24 cellular contexts compared by ENCODE assay signal in genomic region chr14:34732802-34733201, GRCh38. TPM values are rescaled to one million over a fixed set of nuclear protein-coding genes. Genes with fewer than 3 reads are reported as not detected.
DNase-seq lines count a peak whose midpoint lies in the region; ATAC-seq and TF ChIP-seq lines count a peak whose summit lies in the region.
"Had no signal": no experiment of that assay in that cellular context is flagged by ENCODE, and none has a peak within 500 bp of the region (broad histone marks: within the 10 kb centered on the region; RNA-seq: fewer than 3 reads in every experiment).

No MANE protein-coding gene starts in this region.

- no peak overlapping the region for H2BK12ac ChIP-seq in mesenchymal stem cell (ENCODE audit: low read length in 2 of 2)

- H3K36me3 ChIP-seq in HCT116 (ENCODE audit: control insufficient read depth in 1 of 2, insufficient read depth in 2 of 2, low read length in 2 of 2) (no peaks in the 10 kb centered on the region), RWPE2 (ENCODE audit: low read depth) (no peaks in the 10 kb centered on the region), mesenchymal stem cell (ENCODE audit: control insufficient read depth in 1 of 2, insufficient read depth in 2 of 2, low read depth in 1 of 2, low read length in 2 of 2) (peaks cover 0 to 4% of the 10 kb centered on the region in 2 experiments), gastroesophageal sphincter (no peaks in the 10 kb centered on the region)
- H3K36me3 ChIP-seq: heart left ventricle, lower lobe of right lung, ovary, Peyer's patch, SJCRH30, upper lobe of right lung had no signal

- H3K27ac ChIP-seq in HCT116 (ENCODE audit: low read depth, low read length) (peak overlapping the region; percentile 32; the same call in 1 of the 2 replicates), RWPE2 (ENCODE audit: poor library complexity, severe bottlenecking) (peak overlapping the region; percentile 69), mesenchymal stem cell (ENCODE audit: low read length, poor library complexity, severe bottlenecking) (peak overlapping the region; percentile 73), gastroesophageal sphincter (no peak overlapping the region)
- H3K27ac ChIP-seq: heart left ventricle, lower lobe of right lung, ovary, Peyer's patch, SJCRH30, upper lobe of right lung had no signal

- H2BK15ac ChIP-seq in mesenchymal stem cell (ENCODE audit: low read depth, poor library complexity, severe bottlenecking): no peak overlapping the region

- H2BK120ac ChIP-seq in mesenchymal stem cell (ENCODE audit: low read depth, low read length): no peak overlapping the region

- RAD21 ChIA-PET in HCT116 (lab: Charles Lee; ENCODE audit: low non-redundant PET in 1 of 2, low total read pairs in 2 of 2, uncharacterized antibody in 2 of 2, unreplicated experiment in 2 of 2): no interaction called here

- WGBS in mesenchymal stem cell: 97% methylated on average over 4 of the region's 4 CpGs
- 60 to 64% methylated on average over 4 of the region's 4 CpGs for WGBS in gastroesophageal sphincter (ENCODE audit: low coverage in 1 of 2), 2 donors

- intact Hi-C loops in HCT116 (cut with micrococcal nuclease): no loop called here

- H3K27me3 ChIP-seq in HCT116 (ENCODE audit: insufficient read depth, low read length) (no peaks in the 10 kb centered on the region), RWPE2 (ENCODE audit: insufficient read depth, poor library complexity, severe bottlenecking) (no peaks in the 10 kb centered on the region), mesenchymal stem cell (ENCODE audit: control insufficient read depth in 1 of 2, insufficient read depth in 1 of 2, low read length in 2 of 2) (no peaks in the 10 kb centered on the region), gastroesophageal sphincter (no peaks in the 10 kb centered on the region)
- H3K27me3 ChIP-seq: heart left ventricle, ovary, Peyer's patch, SJCRH30, upper lobe of right lung had no signal

- no peak overlapping the region for H3K14ac ChIP-seq in mesenchymal stem cell (ENCODE audit: low read length in 2 of 2)

- H3K4me1 ChIP-seq in HCT116 (ENCODE audit: control insufficient read depth in 1 of 2, insufficient read depth in 2 of 2, low read length in 2 of 2) (peaks cover 18 to 21% of the 10 kb centered on the region in 2 experiments), RWPE2 (ENCODE audit: insufficient read depth, poor library complexity, severe bottlenecking) (peaks cover 18% of the 10 kb centered on the region), mesenchymal stem cell (ENCODE audit: control insufficient read depth, insufficient read depth, low read depth, low read length) (peaks cover 6% of the 10 kb centered on the region), gastroesophageal sphincter (no peaks in the 10 kb centered on the region)
- H3K4me1 ChIP-seq: heart left ventricle, lower lobe of right lung, Peyer's patch, SJCRH30, upper lobe of right lung had no signal

- no peak for TF ChIP-seq POLR2A in HCT116 (IDR thresholded peaks at IDR 0.05; ENCODE audit: borderline replicate concordance, extremely low read depth, insufficient read depth, insufficient read length)
- no peak for TF ChIP-seq POLR2A in gastroesophageal sphincter (IDR thresholded peaks at IDR 0.05)

- peak overlapping the region in 1 of 2 experiments; percentile 12; a peak in 2 of 4 replicates for H3K4me3 ChIP-seq in HCT116 (replicated peaks in 1 of 2; ENCODE audit: low read depth in 1 of 2, low read length in 2 of 2)
- no peak overlapping the region for H3K4me3 ChIP-seq in RWPE2 (ENCODE audit: severe bottlenecking)
- no peak overlapping the region for H3K4me3 ChIP-seq in mesenchymal stem cell (ENCODE audit: insufficient read depth in 1 of 2, low read depth in 1 of 2, low read length in 2 of 2)
- H3K4me3 ChIP-seq in gastroesophageal sphincter: no peak overlapping the region
- H3K4me3 ChIP-seq: heart left ventricle, lower lobe of right lung, mucosa of descending colon, ovary, Peyer's patch, SJCRH30, upper lobe of right lung had no signal

- H3K23ac ChIP-seq in mesenchymal stem cell (ENCODE audit: low read length in 2 of 2): no peak overlapping the region

- no peaks in the 10 kb centered on the region for H4K20me1 ChIP-seq in HCT116 (ENCODE audit: insufficient read depth)

- POLR2A ChIA-PET in HCT116 (lab: Charles Lee): interaction anchor here (0.6 kb wide), 1 partner anchor 25 kb away, joined by 3 read pairs; no protein-coding TSS in a partner anchor

- H4K91ac ChIP-seq in mesenchymal stem cell (ENCODE audit: low read length): no peak overlapping the region

- H3K4ac ChIP-seq in mesenchymal stem cell (ENCODE audit: low read depth in 1 of 2, low read length in 2 of 2): no peak overlapping the region

- TF ChIP-seq EP300 in gastroesophageal sphincter (IDR thresholded peaks at IDR 0.05): no peak

- no peak for TF ChIP-seq CTCF in HCT116 (IDR thresholded peaks at IDR 0.05 in 2 of 3, conservative IDR thresholded peaks at IDR 0.05 in 1 of 3; ENCODE audit: borderline replicate concordance in 1 of 3, insufficient read depth in 1 of 3, low read depth in 2 of 3, low read length in 2 of 3)
- TF ChIP-seq CTCF in RWPE2 (IDR thresholded peaks at IDR 0.05; ENCODE audit: poor library complexity, severe bottlenecking): no peak
- no peak for TF ChIP-seq CTCF in gastroesophageal sphincter (IDR thresholded peaks at IDR 0.05)

- peak overlapping the region; percentile 58 for H3K4me2 ChIP-seq in HCT116 (ENCODE audit: low read length)
- no peak overlapping the region for H3K4me2 ChIP-seq in mesenchymal stem cell (ENCODE audit: low read length, poor library complexity, severe bottlenecking)

- H3K9me3 ChIP-seq in HCT116 (ENCODE audit: control insufficient read depth in 1 of 2, insufficient read depth in 1 of 2, low read depth in 1 of 2, low read length in 2 of 2): no peaks in the 10 kb centered on the region
- H3K9me3 ChIP-seq in RWPE2 (ENCODE audit: severe bottlenecking): no peaks in the 10 kb centered on the region
- H3K9me3 ChIP-seq in mesenchymal stem cell (ENCODE audit: control insufficient read depth, low read length): no peaks in the 10 kb centered on the region
- no peaks in the 10 kb centered on the region for H3K9me3 ChIP-seq in gastroesophageal sphincter
- H3K9me3 ChIP-seq: heart left ventricle, lower lobe of right lung, mucosa of descending colon, ovary, Peyer's patch, upper lobe of right lung had no signal

- peak overlapping the region; percentile 73 for H2AK5ac ChIP-seq in mesenchymal stem cell (ENCODE audit: low read length, severe bottlenecking)

- H4K8ac ChIP-seq in mesenchymal stem cell (ENCODE audit: low read length): no peak overlapping the region

- H2AFZ ChIP-seq in HCT116 (ENCODE audit: low read depth, low read length, poor library complexity, severe bottlenecking) (peak overlapping the region; percentile 92), mesenchymal stem cell (ENCODE audit: low read depth, low read length) (no peak overlapping the region)

- H2BK5ac ChIP-seq in mesenchymal stem cell (ENCODE audit: low read depth, low read length, poor library complexity, severe bottlenecking): peak overlapping the region; percentile 57

- H3K9ac ChIP-seq in HCT116 (ENCODE audit: low read length) (no peak overlapping the region), mesenchymal stem cell (ENCODE audit: low read length) (no peak overlapping the region)

- no peak for TF ChIP-seq RAD21 in HCT116 (IDR thresholded peaks at IDR 0.05; ENCODE audit: low read depth)

- H3K18ac ChIP-seq in mesenchymal stem cell (ENCODE audit: low read depth in 1 of 2, low read length in 2 of 2): no peak overlapping the region

- ATAC-seq in HCT116 (peak; percentile 67), RWPE2 (ENCODE audit: low read depth) (no peak), GM19397 (IDR thresholded peaks at IDR 0.05; ENCODE audit: unreplicated experiment) (no peak), gastroesophageal sphincter (no peak)
- ATAC-seq: heart left ventricle; mucosa of descending colon; natural killer cell treated with Interleukin-12 subunit alpha and Interleukin-12 subunit beta and Interleukin-15 and Interleukin-18, amount 100 ng/mL, for 72 hours had no signal

- H3K9me2 ChIP-seq in HCT116 (ENCODE audit: insufficient read depth): no peaks in the 10 kb centered on the region

- no peaks in the 10 kb centered on the region for H3K79me2 ChIP-seq in HCT116 (ENCODE audit: insufficient read depth, low read length)

- DNase-seq in DMS114 treated with DMSO at 0.1 percent for 48 hours (lab: John Stamatoyannopoulos, UW; ENCODE audit: unreplicated experiment) (peak; percentile 30), HCT116 (ENCODE audit: low read depth, low spot score) (no peak), RWPE2 (ENCODE audit: low spot score) (no peak), mesenchymal stem cell (no peak), CD1c-positive myeloid dendritic cell (ENCODE audit: extremely low spot score) (no peak)
- DNase-seq: activated CD4-positive, alpha-beta T cell treated with anti-CD3 and anti-CD28 coated beads, Interleukin-2, amount 50 U/mL, for 4 hours; activated naive CD4-positive, alpha-beta T cell treated with anti-CD3 and anti-CD28 coated beads for 36 hours; amniotic stem cell; CD4-positive, CD25-positive, alpha-beta regulatory T cell; effector CD4-positive, alpha-beta T cell; GOT3; heart left ventricle; lower lobe of right lung; mucosa of descending colon; NCI-H1417; ovary; Peyer's patch; SJCRH30; stimulated activated CD4-positive, alpha-beta T cell treated with anti-CD3 and anti-CD28 coated beads, Interleukin-2, amount 100 ng/mL, for 48 hours; T-helper 1 cell; upper lobe of right lung had no signal

- H3K79me1 ChIP-seq in mesenchymal stem cell (replicated peaks; ENCODE audit: low read length, poor library complexity, severe bottlenecking): no peaks in the 10 kb centered on the region

- BruUV-seq in HCT116 (replicated peaks; lab: Mats Ljungman, UMichigan): no TSS peak

- CTCF ChIA-PET in HCT116 (lab: Charles Lee): interaction anchor here (2.7 kb wide), 1 partner anchor 10 kb away, joined by 36 read pairs; no protein-coding TSS in a partner anchor

TF ChIP-seq in HCT116, 20 proteins besides CTCF, POLR2A, EP300 and RAD21 (continues in another document):
- TF ChIP-seq ZBTB33 (IDR thresholded peaks at IDR 0.05; ENCODE audit: extremely low read depth, insufficient replicate concordance, low read length): no peak

RNA-seq across cellular contexts. Expression of gene CFL2, which starts 18.4 kb away (rescaled TPM):
- 55.2 TPM for total RNA-seq in HCT116 (2021; ENCODE audit: unreplicated experiment)
- 12.8 and 20.3 TPM in 2 replicates for polyA plus RNA-seq in HCT116 (2012)
- polyA plus RNA-seq in mesenchymal stem cell (2013, experiment 1 of 2): 111 TPM
- 121 TPM for polyA plus RNA-seq in mesenchymal stem cell (2013, experiment 2 of 2)
- 100 to 1,000 TPM; 229 to 307 (median 268) TPM for total RNA-seq in gastroesophageal sphincter

Comparison
In these comparisons a context has a peak if more than half of its experiments do, and no peak if none do; other contexts are left out.
1. H3K27ac ChIP-seq: peak in HCT116 (single experiment), RWPE2 (single experiment) and mesenchymal stem cell (single experiment); none in gastroesophageal sphincter (0 of 4).